In genomic region chr19:49738242-49738641, GRCh38 we compare ENCODE assay signal across 21 cellular contexts.
"Had no signal": no experiment of that assay in that cellular context is flagged by ENCODE, and none has a peak within 500 bp of the region (broad histone marks: within the 10 kb centered on the region; RNA-seq: fewer than 3 reads in every experiment).

No MANE protein-coding gene starts in this region.

- H3K27me3 ChIP-seq: SJSA1 had no signal

- DNase-seq: MV-4-11, NCI-H1048, NCI-H1105, NCI-H1417, NCI-H1436 treated with DMSO at 0.1 percent for 48 hours, NCI-H1694, NCI-H187 treated with DMSO at 0.1 percent for 48 hours, NCI-H2029 treated with DMSO at 0.1 percent for 48 hours, NCI-H2107, NCI-H226, NCI-H446, NCI-H510A, NCI-H524 treated with DMSO at 0.1 percent for 48 hours, NCI-H69, NCI-H774, Right ventricle myocardium superior, RPMI8226, SIG-M5 had no signal

- H3K4me1 ChIP-seq: SJSA1 had no signal

- H3K36me3 ChIP-seq: SJSA1 had no signal

- H3K4me3 ChIP-seq: SJSA1, SK-N-MC had no signal

- FAIRE-seq: RCC 7860 had no signal

- H3K27ac ChIP-seq: SJSA1, SK-N-MC had no signal
